ENCODE assay signal across 20 cellular contexts in the genomic region with DNA sequence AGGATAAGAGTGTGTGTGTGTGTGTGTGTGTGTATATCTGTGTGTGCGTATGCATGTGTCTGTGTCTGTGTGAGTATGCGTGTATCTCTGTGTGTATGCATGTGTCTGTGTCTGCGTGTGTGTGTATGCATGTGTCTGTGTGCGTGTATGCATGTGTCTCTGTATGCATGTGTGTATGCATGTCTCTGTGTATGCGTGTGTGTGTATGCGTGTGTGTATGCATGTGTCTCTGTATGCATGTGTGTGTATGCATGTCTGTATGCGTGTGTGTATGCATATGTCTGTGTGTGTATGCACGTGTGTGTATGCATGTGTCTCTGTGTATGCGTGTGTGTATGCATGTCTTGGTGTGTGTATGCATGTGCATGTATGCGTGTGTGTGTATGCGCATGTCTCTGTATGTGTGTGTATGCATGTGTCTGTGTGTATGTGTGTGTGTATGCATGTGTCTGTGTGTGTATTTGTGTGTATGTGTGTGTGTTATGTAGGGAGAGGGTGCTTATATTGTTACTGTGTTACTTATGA.
A peak's percentile ranks its signal among the peaks of the same experiment; 100 is the strongest.
DNase-seq lines count a peak whose midpoint lies in the region; ATAC-seq, FAIRE-seq and TF ChIP-seq lines count a peak whose summit lies in the region.
"Had no signal": no experiment of that assay in that cellular context is flagged by ENCODE, and none has a peak within 500 bp of the region (broad histone marks: within the 10 kb centered on the region; RNA-seq: fewer than 3 reads in every experiment).

No MANE protein-coding gene starts in this region.

- H3K9me3 ChIP-seq in HepG2 (ENCODE audit: low read length) (no peaks in the 10 kb centered on the region), right lobe of liver (no peaks in the 10 kb centered on the region), K562 (replicated peaks; ENCODE audit: control insufficient read depth, insufficient read depth, low read depth, low read length) (no peaks in the 10 kb centered on the region), esophagus muscularis mucosa (peaks cover 0 to 3% (median 0%) of the 10 kb centered on the region in 4 donors)
- H3K9me3 ChIP-seq: Caco-2 had no signal

- WGBS in HepG2 (ENCODE audit: low lambda C conversion rate), result 87% methylated on average over 11 of the region's 11 CpGs
- 77% methylated on average over 10 of the region's 11 CpGs for WGBS in right lobe of liver (ENCODE audit: insufficient coverage, low coverage, low lambda C conversion rate, missing lambda C conversion rate)
- WGBS in K562 (ENCODE audit: insufficient coverage, low coverage, missing lambda C conversion rate), result 32% methylated on average over 11 of the region's 11 CpGs
- 94% methylated on average over 10 of the region's 11 CpGs for WGBS in esophagus muscularis mucosa

- TF ChIP-seq RAD21 in HepG2 (CRISPR knock-in tag; IDR thresholded peaks at IDR 0.05) (no peak), K562 (CRISPR knock-in tag; conservative IDR thresholded peaks at IDR 0.05 in 1 of 2, IDR thresholded peaks at IDR 0.05 in 1 of 2) (no peak)

- H3K4me1 ChIP-seq in HepG2 (ENCODE audit: insufficient read depth, low read length) (no peaks in the 10 kb centered on the region), right lobe of liver (no peaks in the 10 kb centered on the region), K562 (replicated peaks in 1 of 2; ENCODE audit: control insufficient read depth in 2 of 2, insufficient read depth in 2 of 2, low read length in 2 of 2) (no peaks in the 10 kb centered on the region; a peak in 1 of 5 replicates), esophagus muscularis mucosa (peaks cover 0 to under 1% (median 0%) of the 10 kb centered on the region in 4 donors)

- in situ Hi-C loops in HepG2 (cut with HindIII; ENCODE audit: extremely low pct_ligation_motif_present, low pct_unique_long_range_greater_than_20kb), result no loop called here
- in situ Hi-C loops in K562 (cut with MboI), result no loop called here

- H3K79me2 ChIP-seq in HepG2 (ENCODE audit: insufficient read depth, low read length) (no peaks in the 10 kb centered on the region), K562 (ENCODE audit: control insufficient read depth, insufficient read depth, low read length) (no peaks in the 10 kb centered on the region)

- TF ChIP-seq POLR2A in HepG2 (IDR thresholded peaks at IDR 0.05; ENCODE audit: insufficient read depth in 1 of 2, low read depth in 2 of 2, low read length in 2 of 2) (no peak), right lobe of liver (IDR thresholded peaks at IDR 0.05) (no peak), K562 (conservative IDR thresholded peaks at IDR 0.05) (no peak), esophagus muscularis mucosa (IDR thresholded peaks at IDR 0.05; ENCODE audit: low read depth) (no peak)

- FAIRE-seq in HepG2 (lab: Jason Lieb, UNC) (no peak), K562 (lab: Jason Lieb, UNC) (no peak)
- FAIRE-seq: A204.1, G401.6, GM12891 had no signal

- H3K4me2 ChIP-seq in HepG2 (ENCODE audit: low read depth, low read length), result no peak overlapping the region
- H3K4me2 ChIP-seq in K562 (ENCODE audit: insufficient read depth, low read length), result no peak overlapping the region
- H3K4me2 ChIP-seq: BLaER1 had no signal

- H3K27ac ChIP-seq in HepG2 (ENCODE audit: extremely low read length, insufficient read depth, low read length) (no peak overlapping the region), right lobe of liver (no peak overlapping the region), K562 (ENCODE audit: extremely low read depth, low read depth, low read length) (no peak overlapping the region), esophagus muscularis mucosa (replicated peaks in 1 of 4) (no peak overlapping the region)
- H3K27ac ChIP-seq: 22Rv1, BLaER1, C4-2B, GM23248 had no signal

- H4K20me1 ChIP-seq in HepG2 (ENCODE audit: insufficient read depth, low read length) (no peaks in the 10 kb centered on the region), K562 (replicated peaks; ENCODE audit: control insufficient read depth, insufficient read depth, low read length) (no peaks in the 10 kb centered on the region)
- H4K20me1 ChIP-seq: BLaER1 had no signal

- intact Hi-C loops in HepG2 (cut with micrococcal nuclease; ENCODE audit: unreplicated experiment) (no loop called here), right lobe of liver (cut with DNase I) (no loop called here), K562 (cut with micrococcal nuclease) (no loop called here), esophagus muscularis mucosa (cut with DNase I) (no loop called here)

- H3K27me3 ChIP-seq in HepG2 (ENCODE audit: control insufficient read depth in 1 of 2, insufficient read depth in 2 of 2, low read length in 2 of 2) (peaks cover 1 to 4% of the 10 kb centered on the region in 2 experiments; a peak in 1 of 5 replicates), right lobe of liver (no peaks in the 10 kb centered on the region), K562 (ENCODE audit: control insufficient read depth in 2 of 2, insufficient read depth in 2 of 2, low read length in 2 of 2) (peaks cover 29 to 44% of the 10 kb centered on the region in 2 experiments), esophagus muscularis mucosa (no peaks in the 10 kb centered on the region)
- H3K27me3 ChIP-seq: BLaER1 had no signal

- no peak for DNase-seq in HepG2 (ENCODE audit: low spot score)
- no peak for DNase-seq in right lobe of liver
- no peak for DNase-seq in K562 (ENCODE audit: extremely low read depth in 1 of 4, low spot score in 3 of 4)
- peak; percentile 77 for DNase-seq in esophagus muscularis mucosa (ENCODE audit: extremely low spot score)
- DNase-seq in GM10248 (ENCODE audit: extremely low spot score), result no peak
- DNase-seq in activated CD8-positive, alpha-beta memory T cell treated with anti-CD3 and anti-CD28 coated beads, Interleukin-2, amount 50 U/mL, for 4 hours, result no peak
- DNase-seq: Caco-2; CD4-positive, CD25-positive, alpha-beta regulatory T cell; CD8-positive, alpha-beta T cell; DMS153; DND-41; GM23248; H9 had no signal

- BruUV-seq in HepG2 (replicated peaks; lab: Mats Ljungman, UMichigan) (no TSS peak), K562 (replicated peaks; lab: Mats Ljungman, UMichigan) (no TSS peak)

- H3K4me3 ChIP-seq in HepG2 (replicated peaks in 1 of 3; ENCODE audit: insufficient read depth in 1 of 3, low read depth in 2 of 3, low read length in 3 of 3), result no peak overlapping the region
- H3K4me3 ChIP-seq in right lobe of liver, result no peak overlapping the region
- H3K4me3 ChIP-seq in K562, result no peak overlapping the region
- H3K4me3 ChIP-seq in esophagus muscularis mucosa, result no peak overlapping the region
- H3K4me3 ChIP-seq: BLaER1, GM23248 had no signal

- H3K36me3 ChIP-seq in HepG2 (replicated peaks in 1 of 2; ENCODE audit: control insufficient read depth in 1 of 2, insufficient read depth in 2 of 2, low read length in 2 of 2), result no peaks in the 10 kb centered on the region
- no peaks in the 10 kb centered on the region for H3K36me3 ChIP-seq in right lobe of liver
- H3K36me3 ChIP-seq in K562 (ENCODE audit: control insufficient read depth, insufficient read depth, low read length), result no peaks in the 10 kb centered on the region
- H3K36me3 ChIP-seq in esophagus muscularis mucosa, result no peaks in the 10 kb centered on the region
- H3K36me3 ChIP-seq: BLaER1 had no signal

- H2AFZ ChIP-seq in HepG2 (ENCODE audit: low read length), result no peak overlapping the region
- no peak overlapping the region for H2AFZ ChIP-seq in K562 (ENCODE audit: low read depth, low read length)
- H2AFZ ChIP-seq: GM23248 had no signal

- no peak for TF ChIP-seq CTCF in HepG2 (CRISPR knock-in tag; IDR thresholded peaks at IDR 0.05)
- no peak for TF ChIP-seq CTCF in right lobe of liver (IDR thresholded peaks at IDR 0.05)
- no peak for TF ChIP-seq CTCF in K562 (IDR thresholded peaks at IDR 0.05 in 2 of 3, conservative IDR thresholded peaks at IDR 0.05 in 1 of 3; ENCODE audit: insufficient read depth in 2 of 3, low read depth in 1 of 3, low read length in 3 of 3)
- TF ChIP-seq CTCF in esophagus muscularis mucosa (IDR thresholded peaks at IDR 0.05), result no peak
- TF ChIP-seq CTCF in GM10248 (IDR thresholded peaks at IDR 0.05; ENCODE audit: control extremely low read depth, extremely low read depth, low read depth, missing control alignments), result no peak

- CTCF ChIA-PET in HepG2 (lab: Yijun Ruan, JAX; ENCODE audit: low intra/inter-chr PET ratio, low total read pairs), result no interaction called here
- CTCF ChIA-PET in K562 (lab: Yijun Ruan, JAX; ENCODE audit: low intra/inter-chr PET ratio), result no interaction called here
- CTCF ChIA-PET in GM10248 (lab: Yijun Ruan, JAX), result interaction anchor here (1.6 kb wide), 1 partner anchor 13 kb away, joined by 3 read pairs; no protein-coding TSS in a partner anchor

- H3K9ac ChIP-seq in HepG2 (ENCODE audit: insufficient read depth, low read depth, low read length), result no peak overlapping the region
- no peak overlapping the region for H3K9ac ChIP-seq in K562 (ENCODE audit: insufficient read depth in 1 of 2, low read depth in 2 of 2, low read length in 2 of 2)
- H3K9ac ChIP-seq: BLaER1, GM23248 had no signal

- POLR2A ChIA-PET in HepG2 (lab: Yijun Ruan, JAX) (no interaction called here), K562 (lab: Yijun Ruan, JAX) (interaction anchor here (0.6 to 1.1 kb wide), 5 partner anchors 10 to 51 kb away, joined by 3 to 4 read pairs (median 3); no protein-coding TSS in a partner anchor), GM10248 (lab: Yijun Ruan, JAX) (no interaction called here)

- H3K9me1 ChIP-seq in K562 (ENCODE audit: control insufficient read depth, insufficient read depth, low read length), result no peaks in the 10 kb centered on the region

- TF ChIP-seq EP300 in HepG2 (IDR thresholded peaks at IDR 0.05; ENCODE audit: low read depth in 2 of 2, low read length in 2 of 2), result no peak
- no peak for TF ChIP-seq EP300 in HepG2 (CRISPR knock-in tag; IDR thresholded peaks at IDR 0.05; ENCODE audit: borderline replicate concordance)
- no peak for TF ChIP-seq EP300 in K562 (IDR thresholded peaks at IDR 0.05; ENCODE audit: low read length)
- TF ChIP-seq EP300 in esophagus muscularis mucosa (IDR thresholded peaks at IDR 0.05), result no peak

- ATAC-seq in HepG2 (no peak), right lobe of liver (no peak), K562 (no peak)
- ATAC-seq: CD8-positive, alpha-beta T cell; HCT116 had no signal

TF ChIP-seq in HepG2, 621 proteins besides CTCF, POLR2A, EP300 and RAD21 (continues in another document):
- TF ChIP-seq MTF1 (CRISPR knock-in tag; IDR thresholded peaks at IDR 0.05) (no peak), PHB2 (IDR thresholded peaks at IDR 0.05; ENCODE audit: partially characterized antibody) (peak; percentile 48), ARNT2 (CRISPR knock-in tag; IDR thresholded peaks at IDR 0.05; ENCODE audit: low read depth) (no peak)

TF ChIP-seq in K562, 482 proteins besides CTCF, POLR2A, EP300 and RAD21 (continues in another document):
- TF ChIP-seq CREM (IDR thresholded peaks at IDR 0.05; ENCODE audit: low read depth), result no peak
- TF ChIP-seq, protein P1, sequence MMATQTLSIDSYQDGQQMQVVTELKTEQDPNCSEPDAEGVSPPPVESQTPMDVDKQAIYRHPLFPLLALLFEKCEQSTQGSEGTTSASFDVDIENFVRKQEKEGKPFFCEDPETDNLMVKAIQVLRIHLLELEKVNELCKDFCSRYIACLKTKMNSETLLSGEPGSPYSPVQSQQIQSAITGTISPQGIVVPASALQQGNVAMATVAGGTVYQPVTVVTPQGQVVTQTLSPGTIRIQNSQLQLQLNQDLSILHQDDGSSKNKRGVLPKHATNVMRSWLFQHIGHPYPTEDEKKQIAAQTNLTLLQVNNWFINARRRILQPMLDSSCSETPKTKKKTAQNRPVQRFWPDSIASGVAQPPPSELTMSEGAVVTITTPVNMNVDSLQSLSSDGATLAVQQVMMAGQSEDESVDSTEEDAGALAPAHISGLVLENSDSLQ (IDR thresholded peaks at IDR 0.05), result 0 out of 2 replicates have a peak, but pooled peaks have one; percentile 13
